24 cellular contexts compared by ENCODE assay signal in genomic region chr17:49598918-49599317, GRCh38. TPM values are rescaled to one million over a fixed set of nuclear protein-coding genes. Genes with fewer than 3 reads are reported as not detected.
"Had no signal": no experiment of that assay in that cellular context is flagged by ENCODE, and none has a peak within 500 bp of the region (broad histone marks: within the 10 kb centered on the region; RNA-seq: fewer than 3 reads in every experiment).

No MANE protein-coding gene starts in this region.

- DNase-seq: activated CD4-positive, alpha-beta memory T cell treated with anti-CD3 and anti-CD28 coated beads, Interleukin-2, amount 10 ng/mL, durations not matched to agents 7 days and 5 days; activated CD4-positive, alpha-beta T cell treated with anti-CD3 and anti-CD28 coated beads, Interleukin-2, amount 10 ng/mL, durations not matched to agents 7 days and 5 days; activated CD4-positive, CD25-positive, alpha-beta regulatory T cell; activated naive CD4-positive, alpha-beta T cell treated with anti-CD3 and anti-CD28 coated beads, Interleukin-2, amount 50 U/mL, for 16 hours; activated T-cell treated with anti-CD3 and anti-CD28 coated beads for 4 hours; aorta; Karpas-422; MM.1S; NCI-H1105; NCI-H1436; NCI-H1694 treated with DMSO at 0.1 percent for 48 hours; NCI-H2029 treated with DMSO at 0.1 percent for 48 hours; NCI-H345; NCI-H510A; NCI-H526 treated with DMSO at 0.1 percent for 48 hours; PC-3; SHP77; SW 1271; T-helper 17 cell; T-helper 9 cell had no signal

- H3K27me3 Mint-ChIP-seq: activated CD4-positive, alpha-beta memory T cell treated with anti-CD3 and anti-CD28 coated beads, Interleukin-2, amount 10 ng/mL, durations not matched to agents 7 days and 5 days; activated CD4-positive, alpha-beta T cell treated with anti-CD3 and anti-CD28 coated beads, Interleukin-2, amount 10 ng/mL, durations not matched to agents 7 days and 5 days; T-helper 17 cell had no signal

- H3K27me3 ChIP-seq: breast epithelium, SJSA1 had no signal

- H3K4me1 ChIP-seq: breast epithelium, SJSA1 had no signal

- H3K9me3 ChIP-seq: breast epithelium, SJSA1 had no signal

- H3K4me3 ChIP-seq: breast epithelium, K562, SJSA1 had no signal

- ATAC-seq: K562, PC-3, SK-N-SH treated with all-trans-retinoic acid at 6 μM for 48 hours, T-helper 17 cell had no signal

- H3K27ac ChIP-seq: breast epithelium, SJSA1 had no signal

- H3K27ac Mint-ChIP-seq: activated CD4-positive, alpha-beta memory T cell treated with anti-CD3 and anti-CD28 coated beads, Interleukin-2, amount 10 ng/mL, durations not matched to agents 7 days and 5 days; activated CD4-positive, alpha-beta T cell treated with anti-CD3 and anti-CD28 coated beads, Interleukin-2, amount 10 ng/mL, durations not matched to agents 7 days and 5 days; T-helper 17 cell had no signal

- H3K9me3 Mint-ChIP-seq: activated CD4-positive, alpha-beta memory T cell treated with anti-CD3 and anti-CD28 coated beads, Interleukin-2, amount 10 ng/mL, durations not matched to agents 7 days and 5 days; activated CD4-positive, alpha-beta T cell treated with anti-CD3 and anti-CD28 coated beads, Interleukin-2, amount 10 ng/mL, durations not matched to agents 7 days and 5 days had no signal

- H3K4me3 Mint-ChIP-seq: activated CD4-positive, alpha-beta memory T cell treated with anti-CD3 and anti-CD28 coated beads, Interleukin-2, amount 10 ng/mL, durations not matched to agents 7 days and 5 days; activated CD4-positive, alpha-beta T cell treated with anti-CD3 and anti-CD28 coated beads, Interleukin-2, amount 10 ng/mL, durations not matched to agents 7 days and 5 days; T-helper 17 cell had no signal

RNA-seq across cellular contexts. Expression of gene NXPH3, which starts 23.2 kb away (rescaled TPM):
- total RNA-seq: activated CD4-positive, alpha-beta memory T cell treated with anti-CD3 and anti-CD28 coated beads, Interleukin-2, amount 10 ng/mL, durations not matched to agents 7 days and 5 days; activated CD4-positive, alpha-beta T cell treated with anti-CD3 and anti-CD28 coated beads, Interleukin-2, amount 10 ng/mL, durations not matched to agents 7 days and 5 days; T-helper 17 cell had no signal
